ENCODE assay signal across 1 cellular context in genomic region chr9:127721391-127721821, GRCh38.
TF ChIP-seq lines count a peak whose summit lies in the region.

No MANE protein-coding gene starts in this region.

TF ChIP-seq in GM23338, 12 proteins besides CTCF, POLR2A, EP300 and RAD21 (continued from another document):
- TF ChIP-seq ZNF462 (CRISPR knock-in tag; IDR thresholded peaks at IDR 0.05), result no peak
- no peak for TF ChIP-seq ZNF114 (CRISPR knock-in tag; IDR thresholded peaks at IDR 0.05)
- TF ChIP-seq REST (IDR thresholded peaks at IDR 0.05; ENCODE audit: unreplicated experiment), result no peak
- no peak for TF ChIP-seq EZH2phosphoT487 (IDR thresholded peaks at IDR 0.05; ENCODE audit: unreplicated experiment)
TF ChIP-seq in GM23338: peak in this region for 0.
